Comparison of ENCODE assay signal across 8 cellular contexts in genomic region chr14:30874999-30875787, GRCh38. TPM values are rescaled to one million over a fixed set of nuclear protein-coding genes. Genes with fewer than 3 reads are reported as not detected.
A peak's percentile ranks its signal among the peaks of the same experiment; 100 is the strongest.
DNase-seq lines count a peak whose midpoint lies in the region; ATAC-seq and TF ChIP-seq lines count a peak whose summit lies in the region.

No MANE protein-coding gene starts in this region.

- peak overlapping the region; percentile 70 for H3K4me3 Mint-ChIP-seq in central memory CD8-positive, alpha-beta T cell
- peak overlapping the region; percentile 87 for H3K4me3 Mint-ChIP-seq in memory B cell

- H3K4me3 ChIP-seq in upper lobe of left lung: peak overlapping the region; percentile 5 to 63 (median 54)

- 6 to 8% methylated on average over 12 to 38 of the region's 48 CpGs for WGBS in upper lobe of left lung, 2 donors

- TF ChIP-seq POLR2A in upper lobe of left lung (IDR thresholded peaks at IDR 0.05): no peak

- no peaks in the 10 kb centered on the region for H3K4me1 Mint-ChIP-seq in central memory CD8-positive, alpha-beta T cell
- peaks cover 14% of the 10 kb centered on the region for H3K4me1 Mint-ChIP-seq in memory B cell

- peaks cover 2% of the 10 kb centered on the region for H3K36me3 Mint-ChIP-seq in central memory CD8-positive, alpha-beta T cell (ENCODE audit: insufficient read depth)
- peaks cover 1% of the 10 kb centered on the region for H3K36me3 Mint-ChIP-seq in memory B cell

- no peak for TF ChIP-seq CTCF in upper lobe of left lung (IDR thresholded peaks at IDR 0.05)

- H3K27ac Mint-ChIP-seq in central memory CD8-positive, alpha-beta T cell (ENCODE audit: low read depth): no peak overlapping the region
- peak overlapping the region; percentile 36 for H3K27ac Mint-ChIP-seq in memory B cell

- no peaks in the 10 kb centered on the region for H3K9me3 ChIP-seq in upper lobe of left lung

- peaks cover 66% of the 10 kb centered on the region for H3K27me3 Mint-ChIP-seq in central memory CD8-positive, alpha-beta T cell
- H3K27me3 Mint-ChIP-seq in memory B cell: peaks cover 2% of the 10 kb centered on the region

- peak; percentile 47 for DNase-seq in NCI-H510A treated with DMSO at 0.1 percent for 48 hours (lab: John Stamatoyannopoulos, UW)
- no peak for DNase-seq in NCI-H510A (lab: John Stamatoyannopoulos, UW)
- DNase-seq in NCI-H2107 treated with DMSO at 0.1 percent for 48 hours (lab: John Stamatoyannopoulos, UW; ENCODE audit: unreplicated experiment): peak; percentile 28
- DNase-seq in central memory CD8-positive, alpha-beta T cell (ENCODE audit: low spot score in 2 of 2): no peak
- DNase-seq in memory B cell (ENCODE audit: low spot score in 2 of 2): peak; percentile 10 to 37
- peak in 1 of 2 donors; percentile 87 for DNase-seq in upper lobe of left lung
- DNase-seq in T-helper 9 cell: no peak

- peak; percentile 22 for ATAC-seq in HG02678 (IDR thresholded peaks at IDR 0.05; ENCODE audit: unreplicated experiment)
- no peak for ATAC-seq in central memory CD8-positive, alpha-beta T cell (replicated peaks; ENCODE audit: extremely low read depth, poor library complexity, severe bottlenecking)
- ATAC-seq in memory B cell (ENCODE audit: low read depth): peak; percentile 29
- peak; percentile 50 for ATAC-seq in upper lobe of left lung (ENCODE audit: low FRiP score in 2 of 2)

- H3K9me3 Mint-ChIP-seq in central memory CD8-positive, alpha-beta T cell: no peaks in the 10 kb centered on the region
- H3K9me3 Mint-ChIP-seq in memory B cell: no peaks in the 10 kb centered on the region

- TF ChIP-seq EP300 in upper lobe of left lung (IDR thresholded peaks at IDR 0.05): no peak

- H3K27me3 ChIP-seq in upper lobe of left lung: peaks cover 0 to 27% (median 13%) of the 10 kb centered on the region in 4 donors

- no peak overlapping the region for H3K27ac ChIP-seq in upper lobe of left lung

- H3K36me3 ChIP-seq in upper lobe of left lung: no peaks in the 10 kb centered on the region

- H3K4me1 ChIP-seq in upper lobe of left lung: peaks cover 17 to 24% (median 19%) of the 10 kb centered on the region in 4 donors

RNA-seq across cellular contexts. Expression of gene COCH, which starts 0.8 kb away (rescaled TPM):
- under 1 TPM in 4 of 6 donors, not detected in 2; 0.15 to 0.86 (median 0.55) TPM for total RNA-seq in upper lobe of left lung

Comparison
In these comparisons a context has a peak if more than half of its experiments do, and no peak if none do; other contexts are left out.
1. DNase-seq: peak in NCI-H510A treated with DMSO at 0.1 percent for 48 hours (single experiment), NCI-H2107 treated with DMSO at 0.1 percent for 48 hours (single experiment) and memory B cell (2 of 2); none in NCI-H510A (single experiment), central memory CD8-positive, alpha-beta T cell (0 of 2) and T-helper 9 cell (single experiment).